Comparison of ENCODE assay signal across 1 cellular context in genomic region chr15:57692709-57693108, GRCh38.
TF ChIP-seq lines count a peak whose summit lies in the region.

No MANE protein-coding gene starts in this region.

TF ChIP-seq in HepG2, 621 proteins besides CTCF, POLR2A, EP300 and RAD21:
- no peak for TF ChIP-seq ZNF275 (CRISPR knock-in tag; IDR thresholded peaks at IDR 0.05; ENCODE audit: borderline replicate concordance)
- no peak for TF ChIP-seq ZNF563 (CRISPR knock-in tag; IDR thresholded peaks at IDR 0.05)
- no peak for TF ChIP-seq ZNF441 (CRISPR knock-in tag; IDR thresholded peaks at IDR 0.05; ENCODE audit: borderline replicate concordance)
- TF ChIP-seq ZFX (CRISPR knock-in tag; IDR thresholded peaks at IDR 0.05; ENCODE audit: low read depth) = no peak
- TF ChIP-seq KAT8 (CRISPR knock-in tag; IDR thresholded peaks at IDR 0.05) = no peak
- no peak for TF ChIP-seq HHEX (CRISPR knock-in tag; IDR thresholded peaks at IDR 0.05)
- no peak for TF ChIP-seq ZNF577 (CRISPR knock-in tag; IDR thresholded peaks at IDR 0.05; ENCODE audit: borderline replicate concordance, low read depth)
- no peak for TF ChIP-seq HCFC1 (IDR thresholded peaks at IDR 0.05; ENCODE audit: low read depth, low read length)
- no peak for TF ChIP-seq ZNF318 (CRISPR knock-in tag; IDR thresholded peaks at IDR 0.05)
- TF ChIP-seq TOPORS (CRISPR knock-in tag; IDR thresholded peaks at IDR 0.05) = no peak
- TF ChIP-seq PBX3 (CRISPR knock-in tag; IDR thresholded peaks at IDR 0.05; ENCODE audit: borderline replicate concordance) = no peak
- TF ChIP-seq HNF1B (CRISPR knock-in tag; IDR thresholded peaks at IDR 0.05) = no peak
